10 cellular contexts compared by ENCODE assay signal in the genomic region with DNA sequence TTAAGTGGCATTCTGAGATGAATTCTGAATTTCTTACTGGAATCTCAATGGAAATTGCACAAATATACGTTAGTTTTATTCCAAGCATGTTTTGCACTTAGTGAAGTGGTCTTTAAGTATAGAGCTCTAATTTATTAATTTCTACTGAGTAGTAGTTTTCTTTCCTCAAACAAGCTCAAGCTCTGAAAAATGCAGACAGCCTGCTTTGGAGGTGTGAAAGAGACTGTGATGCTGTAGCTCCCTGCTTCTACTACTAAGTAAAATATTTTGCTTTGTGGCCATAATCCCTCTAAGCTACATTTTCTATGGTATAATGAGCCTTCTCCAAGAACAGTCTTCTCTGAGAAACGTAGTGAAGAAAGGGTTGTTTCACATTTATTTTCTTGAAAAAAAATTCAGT.
"Had no signal": no experiment of that assay in that cellular context is flagged by ENCODE, and none has a peak within 500 bp of the region (broad histone marks: within the 10 kb centered on the region; RNA-seq: fewer than 3 reads in every experiment).

No MANE protein-coding gene starts in this region.

- H3K27ac ChIP-seq: GM23248 had no signal

- ATAC-seq: GM23338, HCT116 had no signal

- H2AFZ ChIP-seq: GM23248, GM23338 had no signal

- DNase-seq: GM23248, GOT3, H7, H9, HCEC 1CT, HFFc6 had no signal

- FAIRE-seq: H54 had no signal

- H3K9me3 ChIP-seq: HAP-1 had no signal

- H3K4me2 ChIP-seq: GM23338 had no signal

- H3K4me1 Mint-ChIP-seq: GM23338, H9 had no signal

- H3K36me3 ChIP-seq: HAP-1 had no signal

- H3K4me3 ChIP-seq: GM23248, GM23338, HAP-1 had no signal

- H3K4me3 Mint-ChIP-seq: GM23338, H9, HFFc6 had no signal

- H3K4me1 ChIP-seq: HAP-1 had no signal

- H3K9ac ChIP-seq: GM23248 had no signal

- H3K27ac Mint-ChIP-seq: GM23338, H9, HFFc6 had no signal
